ENCODE assay signal across 26 cellular contexts in genomic region chrX:43717161-43717560, GRCh38.
"Had no signal": no experiment of that assay in that cellular context is flagged by ENCODE, and none has a peak within 500 bp of the region (broad histone marks: within the 10 kb centered on the region; RNA-seq: fewer than 3 reads in every experiment).

No MANE protein-coding gene starts in this region.

- H3K4me1 ChIP-seq: adrenal gland, ascending aorta, gastroesophageal sphincter, heart left ventricle, lower lobe of right lung, neural progenitor cell, tibial nerve had no signal

- ATAC-seq: activated CD4-positive, CD25-positive, alpha-beta regulatory T cell treated with anti-CD3 and anti-CD28 coated beads, Interleukin-2, amount 50 U/mL, for 24 hours; gastroesophageal sphincter; heart left ventricle; left lobe of liver; lower lobe of right lung; natural killer cell; right cardiac atrium had no signal

- H3K27me3 ChIP-seq: adrenal gland, ascending aorta, brain microvascular endothelial cell, gastroesophageal sphincter, neural progenitor cell, tibial nerve had no signal

- H3K27ac ChIP-seq: adrenal gland, ascending aorta, brain microvascular endothelial cell, gastroesophageal sphincter, heart left ventricle, lower lobe of right lung, neural progenitor cell, tibial nerve, VCaP had no signal

- DNase-seq: activated CD4-positive, alpha-beta memory T cell treated with anti-CD3 and anti-CD28 coated beads for 36 hours; activated CD4-positive, alpha-beta T cell treated with anti-CD3 and anti-CD28 coated beads for 48 hours; activated CD8-positive, alpha-beta memory T cell treated with anti-CD3 and anti-CD28 coated beads, Interleukin-2, amount 50 U/mL, for 4 hours; activated effector memory CD4-positive, alpha-beta T cell treated with anti-CD3 and anti-CD28 coated beads, Interleukin-2, amount 50 U/mL, for 16 hours; activated naive CD4-positive, alpha-beta T cell treated with anti-CD3 and anti-CD28 coated beads for 36 hours; activated naive CD8-positive, alpha-beta T cell treated with anti-CD3 and anti-CD28 coated beads for 36 hours; activated T-cell treated with anti-CD3 and anti-CD28 coated beads, Interleukin-2, amount 50 U/mL, for 1 hour; adrenal gland; brain microvascular endothelial cell; central memory CD4-positive, alpha-beta T cell; endodermal cell; heart left ventricle; hypothalamus; immature natural killer cell; lower lobe of right lung; mesendoderm; natural killer cell; right cardiac atrium; stimulated activated naive CD4-positive, alpha-beta T cell treated with Interleukin-2 at 50 U/mL for 16 hours had no signal
